ENCODE assay signal across 20 cellular contexts in the genomic region with DNA sequence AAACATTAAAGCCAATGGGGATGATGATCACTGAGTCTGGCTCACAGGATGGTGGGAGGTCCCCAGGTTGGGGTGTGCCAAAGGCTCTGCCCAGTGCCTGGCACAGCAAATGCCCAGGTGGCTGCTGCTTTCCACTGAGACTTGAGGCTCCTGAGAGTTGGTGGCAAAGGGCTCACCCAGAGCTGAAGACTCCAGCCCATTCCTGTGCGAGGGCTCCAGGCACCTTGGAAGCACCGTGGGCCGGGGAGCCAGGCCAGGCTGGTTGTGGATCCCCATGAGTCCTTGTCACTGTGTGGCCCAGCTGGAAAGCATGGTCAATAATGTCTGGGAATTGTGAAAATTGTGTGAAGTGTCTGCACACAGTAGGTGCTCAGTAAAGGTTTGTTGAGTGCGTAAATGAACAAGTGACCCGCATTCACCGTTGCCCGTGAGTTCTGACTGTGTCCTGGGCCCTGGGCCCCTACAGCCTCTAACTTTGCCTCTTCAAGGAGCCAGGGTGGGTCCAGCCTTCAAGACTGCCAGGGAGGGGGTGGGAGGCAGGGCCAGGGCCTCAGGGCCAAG. TPM values are rescaled to one million over a fixed set of nuclear protein-coding genes. Genes with fewer than 3 reads are reported as not detected.
"Had no signal": no experiment of that assay in that cellular context is flagged by ENCODE, and none has a peak within 500 bp of the region (broad histone marks: within the 10 kb centered on the region; RNA-seq: fewer than 3 reads in every experiment).

No MANE protein-coding gene starts in this region.

- H3K27ac ChIP-seq: adrenal gland, breast epithelium, gastrocnemius medialis, left ventricle myocardium inferior, pancreas, right lobe of liver, thoracic aorta, WERI-Rb-1 had no signal

- H3K27ac Mint-ChIP-seq: stimulated activated effector memory CD8-positive, alpha-beta T cell treated with anti-CD3 and anti-CD28 coated beads, Interleukin-12 subunit alpha, Interleukin-12 subunit beta, amount 100 ng/mL, for 72 hours had no signal

- H3K27me3 ChIP-seq: adrenal gland, breast epithelium, pancreas, right lobe of liver had no signal

- DNase-seq: activated CD4-positive, alpha-beta T cell treated with anti-CD3 and anti-CD28 coated beads, Interleukin-2, amount 50 U/mL, for 4 hours; activated gamma-delta T cell treated with Interleukin-2 at 50 U/mL for 16 hours; adrenal gland; cerebellar nuclear complex; cortex of kidney; gastrocnemius medialis; kidney glomerular epithelial cell; left ventricle myocardium inferior; mammary epithelial cell; small intestine; stimulated activated CD4-positive, alpha-beta T cell treated with anti-CD3 and anti-CD28 coated beads, Interleukin-4, amount 100 ng/mL, for 24 hours; WERI-Rb-1 had no signal

- H3K36me3 ChIP-seq: adrenal gland, breast epithelium, gastrocnemius medialis, left ventricle myocardium inferior, pancreas, right lobe of liver, thoracic aorta, WERI-Rb-1 had no signal

- H3K4me3 ChIP-seq: adrenal gland, breast epithelium, gastrocnemius medialis, left ventricle myocardium inferior, pancreas, right lobe of liver, thoracic aorta had no signal

- H3K9me3 Mint-ChIP-seq: activated naive CD4-positive, alpha-beta T cell treated with anti-CD3 and anti-CD28 coated beads, Interleukin-2, amount 50 U/mL, for 72 hours; stimulated activated effector memory CD8-positive, alpha-beta T cell treated with anti-CD3 and anti-CD28 coated beads, Interleukin-12 subunit alpha, Interleukin-12 subunit beta, amount 100 ng/mL, for 72 hours had no signal

- ATAC-seq: activated naive CD4-positive, alpha-beta T cell treated with anti-CD3 and anti-CD28 coated beads, Interleukin-2, amount 50 U/mL, for 72 hours; gastrocnemius medialis; pancreas; right lobe of liver; stimulated activated effector memory CD8-positive, alpha-beta T cell treated with anti-CD3 and anti-CD28 coated beads, Interleukin-12 subunit alpha, Interleukin-12 subunit beta, amount 100 ng/mL, for 72 hours had no signal

- H3K36me3 Mint-ChIP-seq: activated naive CD4-positive, alpha-beta T cell treated with anti-CD3 and anti-CD28 coated beads, Interleukin-2, amount 50 U/mL, for 72 hours; stimulated activated effector memory CD8-positive, alpha-beta T cell treated with anti-CD3 and anti-CD28 coated beads, Interleukin-12 subunit alpha, Interleukin-12 subunit beta, amount 100 ng/mL, for 72 hours had no signal

- FAIRE-seq: astrocyte, pancreas, small intestine had no signal

- H3K4me3 Mint-ChIP-seq: stimulated activated effector memory CD8-positive, alpha-beta T cell treated with anti-CD3 and anti-CD28 coated beads, Interleukin-12 subunit alpha, Interleukin-12 subunit beta, amount 100 ng/mL, for 72 hours had no signal

- H3K9me3 ChIP-seq: adrenal gland, breast epithelium, gastrocnemius medialis, left ventricle myocardium inferior, pancreas, right lobe of liver, thoracic aorta had no signal

RNA-seq across cellular contexts. Expression of gene ALDH3B1, which starts 3.4 kb away (rescaled TPM):
- total RNA-seq: activated CD8-positive, alpha-beta memory T cell treated with anti-CD3 and anti-CD28 coated beads for 36 hours had no signal
